In genomic region chr15:64800476-64800875, GRCh38 we compare ENCODE assay signal across 1 cellular context.
A peak's percentile ranks its signal among the peaks of the same experiment; 100 is the strongest.
TF ChIP-seq lines count a peak whose summit lies in the region.

No MANE protein-coding gene starts in this region.

TF ChIP-seq in HepG2, 621 proteins besides CTCF, POLR2A, EP300 and RAD21:
- TF ChIP-seq RXRA (CRISPR knock-in tag; IDR thresholded peaks at IDR 0.05), result no peak
- TF ChIP-seq ZNF121 (CRISPR knock-in tag; IDR thresholded peaks at IDR 0.05), result peak; percentile 68; the same call in 1 of the 2 replicates
- TF ChIP-seq ZNF770 (CRISPR knock-in tag; IDR thresholded peaks at IDR 0.05), result peak; percentile 62; the same call in 1 of the 2 replicates
